Comparison of ENCODE assay signal across 22 cellular contexts in genomic region chr11:134686418-134686817, GRCh38.
"Had no signal": no experiment of that assay in that cellular context is flagged by ENCODE, and none has a peak within 500 bp of the region (broad histone marks: within the 10 kb centered on the region; RNA-seq: fewer than 3 reads in every experiment).

No MANE protein-coding gene starts in this region.

- H3K4me3 ChIP-seq: body of pancreas, coronary artery, esophagus squamous epithelium, prostate gland, sigmoid colon, stomach, testis had no signal

- H3K36me3 ChIP-seq: esophagus squamous epithelium, prostate gland, sigmoid colon, stomach, WERI-Rb-1 had no signal

- H3K27ac ChIP-seq: body of pancreas, coronary artery, esophagus squamous epithelium, prostate gland, sigmoid colon, stomach, testis, WERI-Rb-1 had no signal

- FAIRE-seq: endothelial cell of umbilical vein had no signal

- H3K4me1 ChIP-seq: body of pancreas, esophagus squamous epithelium, prostate gland, stomach, testis had no signal

- ATAC-seq: activated CD4-positive, alpha-beta T cell treated with anti-CD3 and anti-CD28 coated beads for 36 hours; body of pancreas; left cardiac atrium; naive thymus-derived CD8-positive, alpha-beta T cell had no signal

- H3K36me3 Mint-ChIP-seq: activated naive CD4-positive, alpha-beta T cell treated with anti-CD3 and anti-CD28 coated beads, Interleukin-2, amount 50 U/mL, for 24 hours; immature natural killer cell; memory B cell; naive thymus-derived CD8-positive, alpha-beta T cell had no signal

- DNase-seq: activated CD4-positive, alpha-beta memory T cell treated with anti-CD3 and anti-CD28 coated beads, Interleukin-2, amount 10 ng/mL, durations not matched to agents 7 days and 5 days; activated CD4-positive, alpha-beta T cell treated with anti-CD3 and anti-CD28 coated beads for 36 hours; activated T-cell treated with anti-CD3 and anti-CD28 coated beads, Interleukin-2, amount 50 U/mL, for 24 hours; amniotic stem cell; body of pancreas; central memory CD4-positive, alpha-beta T cell; esophagus squamous epithelium; immature natural killer cell; left cardiac atrium; naive thymus-derived CD8-positive, alpha-beta T cell; occipital lobe; sigmoid colon; stimulated activated CD4-positive, alpha-beta T cell treated with anti-CD3 and anti-CD28 coated beads, Interleukin-2, amount 100 ng/mL, for 24 hours; stomach; testis; WERI-Rb-1 had no signal

- H3K4me1 Mint-ChIP-seq: activated CD4-positive, alpha-beta memory T cell treated with anti-CD3 and anti-CD28 coated beads, Interleukin-2, amount 10 ng/mL, durations not matched to agents 7 days and 5 days; activated CD4-positive, alpha-beta T cell treated with anti-CD3 and anti-CD28 coated beads for 36 hours; activated naive CD4-positive, alpha-beta T cell treated with anti-CD3 and anti-CD28 coated beads, Interleukin-2, amount 50 U/mL, for 24 hours; immature natural killer cell; memory B cell had no signal

- H3K27ac Mint-ChIP-seq: activated CD4-positive, alpha-beta memory T cell treated with anti-CD3 and anti-CD28 coated beads, Interleukin-2, amount 10 ng/mL, durations not matched to agents 7 days and 5 days; activated CD4-positive, alpha-beta T cell treated with anti-CD3 and anti-CD28 coated beads for 36 hours; activated naive CD4-positive, alpha-beta T cell treated with anti-CD3 and anti-CD28 coated beads, Interleukin-2, amount 50 U/mL, for 24 hours; activated T-cell treated with anti-CD3 and anti-CD28 coated beads, Interleukin-2, amount 50 U/mL, for 24 hours; immature natural killer cell; memory B cell; naive thymus-derived CD8-positive, alpha-beta T cell; T-helper 1 cell treated with Interleukin-12 subunit alpha and Interleukin-12 subunit beta and Interleukin-4 antibody, amounts not matched to agents 30 μg/mL and 1 μg/mL, for 36 hours had no signal

- H3K9me3 ChIP-seq: body of pancreas, esophagus squamous epithelium, prostate gland, sigmoid colon, stomach, testis had no signal

- H3K4me3 Mint-ChIP-seq: activated CD4-positive, alpha-beta memory T cell treated with anti-CD3 and anti-CD28 coated beads, Interleukin-2, amount 10 ng/mL, durations not matched to agents 7 days and 5 days; activated CD4-positive, alpha-beta T cell treated with anti-CD3 and anti-CD28 coated beads for 36 hours; activated naive CD4-positive, alpha-beta T cell treated with anti-CD3 and anti-CD28 coated beads, Interleukin-2, amount 50 U/mL, for 24 hours; activated T-cell treated with anti-CD3 and anti-CD28 coated beads, Interleukin-2, amount 50 U/mL, for 24 hours; immature natural killer cell; memory B cell; naive thymus-derived CD8-positive, alpha-beta T cell; T-helper 1 cell treated with Interleukin-12 subunit alpha and Interleukin-12 subunit beta and Interleukin-4 antibody, amounts not matched to agents 30 μg/mL and 1 μg/mL, for 36 hours had no signal

- H3K27me3 ChIP-seq: body of pancreas, sigmoid colon, testis had no signal

- H3K9me3 Mint-ChIP-seq: activated CD4-positive, alpha-beta memory T cell treated with anti-CD3 and anti-CD28 coated beads, Interleukin-2, amount 10 ng/mL, durations not matched to agents 7 days and 5 days; activated naive CD4-positive, alpha-beta T cell treated with anti-CD3 and anti-CD28 coated beads, Interleukin-2, amount 50 U/mL, for 24 hours; activated T-cell treated with anti-CD3 and anti-CD28 coated beads, Interleukin-2, amount 50 U/mL, for 24 hours; memory B cell; naive thymus-derived CD8-positive, alpha-beta T cell; T-helper 1 cell treated with Interleukin-12 subunit alpha and Interleukin-12 subunit beta and Interleukin-4 antibody, amounts not matched to agents 30 μg/mL and 1 μg/mL, for 36 hours had no signal
